In genomic region chr19:1507763-1508506, GRCh38 we compare ENCODE assay signal across 7 cellular contexts. TPM values are rescaled to one million over a fixed set of nuclear protein-coding genes. Genes with fewer than 3 reads are reported as not detected.
DNase-seq lines count a peak whose midpoint lies in the region; ATAC-seq, FAIRE-seq and TF ChIP-seq lines count a peak whose summit lies in the region.

No MANE protein-coding gene starts in this region.

- TF ChIP-seq CTCF in astrocyte of the spinal cord (IDR thresholded peaks at IDR 0.05; ENCODE audit: low read depth, low read length) (no peak), upper lobe of right lung (IDR thresholded peaks at IDR 0.05) (no peak)

- in situ Hi-C loops in astrocyte of the spinal cord (cut with HindIII; ENCODE audit: low sequenced_read_pairs): no loop called here

- H3K27ac ChIP-seq in upper lobe of right lung: peak overlapping the region; percentile 63

- intact Hi-C loops in upper lobe of right lung (cut with DNase I): no loop called here

- DNase-seq in NCI-H1930 (lab: John Stamatoyannopoulos, UW) (peak; percentile 88 to 89), astrocyte of the spinal cord (ENCODE audit: low read depth, low spot score) (peak; percentile 94), hepatic stellate cell (ENCODE audit: low spot score) (peak; percentile 100), pulmonary artery endothelial cell (ENCODE audit: low read depth, low spot score) (peak; percentile 69), upper lobe of right lung (peak; percentile 93)

- H3K4me3 ChIP-seq in astrocyte of the spinal cord (ENCODE audit: low read depth, low read length) (peak overlapping the region; percentile 49), upper lobe of right lung (peak overlapping the region; percentile 54)

- H3K4me1 ChIP-seq in upper lobe of right lung: peaks cover 7% of the 10 kb centered on the region

- FAIRE-seq in TTC549 (lab: Jason Lieb, UNC): peak; percentile 92

- ATAC-seq in GM19463 (IDR thresholded peaks at IDR 0.05; ENCODE audit: unreplicated experiment) (peak; percentile 60), upper lobe of right lung (peak; percentile 90)

- H3K27me3 ChIP-seq in upper lobe of right lung: peaks cover 40% of the 10 kb centered on the region

- no peaks in the 10 kb centered on the region for H3K9me3 ChIP-seq in upper lobe of right lung

- H3K36me3 ChIP-seq in upper lobe of right lung: no peaks in the 10 kb centered on the region

RNA-seq across cellular contexts. Expression of gene ADAMTSL5, which starts 4.9 kb away (rescaled TPM):
- total RNA-seq in pulmonary artery endothelial cell: 0.04 and 0.07 TPM in 2 replicates
- total RNA-seq in upper lobe of right lung: 4.8 TPM

RNA-seq across cellular contexts. Expression of gene PLK5, which starts 15.9 kb away (rescaled TPM):
- total RNA-seq in pulmonary artery endothelial cell (not detected in 2 replicates), upper lobe of right lung (not detected)

RNA-seq across cellular contexts. Expression of gene REEP6, which starts 17.0 kb away (rescaled TPM):
- total RNA-seq in pulmonary artery endothelial cell: 0.53 and 0.60 TPM in 2 replicates
- total RNA-seq in upper lobe of right lung: 1.2 TPM

RNA-seq across cellular contexts. Expression of gene PCSK4, which starts 17.8 kb away (rescaled TPM):
- total RNA-seq in pulmonary artery endothelial cell: 0.59 and 0.92 TPM in 2 replicates
- total RNA-seq in upper lobe of right lung: 4.3 TPM

RNA-seq across cellular contexts. Expression of gene C19orf25, which starts 28.9 kb away (rescaled TPM):
- total RNA-seq in pulmonary artery endothelial cell (17.5 and 18.5 TPM in 2 replicates), upper lobe of right lung (26.3 TPM)

Comparison
In these comparisons a context has a peak if more than half of its experiments do, and no peak if none do; other contexts are left out.
1. Peak in every context shown above with its lines: DNase-seq, ATAC-seq, H3K4me3 ChIP-seq and H3K27ac ChIP-seq.